In the genomic region with DNA sequence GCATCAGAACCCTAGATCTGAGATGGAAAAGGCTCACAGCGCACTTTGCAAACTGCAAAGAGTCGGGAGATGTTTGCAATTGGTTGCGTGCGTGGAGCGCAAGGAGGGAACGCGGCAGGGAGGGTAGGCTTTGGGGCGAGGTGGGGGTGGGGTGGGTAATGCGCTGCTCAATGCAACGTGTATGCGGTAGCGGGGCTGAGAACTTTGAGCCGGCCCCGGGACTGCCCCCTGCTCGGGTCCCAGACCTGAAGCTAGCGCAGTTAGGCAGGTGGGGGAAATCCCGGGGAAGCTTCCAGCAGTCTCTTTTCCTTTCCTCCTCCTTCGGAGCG, we compare ENCODE assay signal across 8 cellular contexts. TPM values are rescaled to one million over a fixed set of nuclear protein-coding genes. Genes with fewer than 3 reads are reported as not detected.
DNase-seq lines count a peak whose midpoint lies in the region; ATAC-seq and TF ChIP-seq lines count a peak whose summit lies in the region.

No MANE protein-coding gene starts in this region.

- no peak overlapping the region for H3K23ac ChIP-seq in H9 (ENCODE audit: insufficient read length, low read depth, low read length)

- H4K91ac ChIP-seq in H9 (ENCODE audit: insufficient read length, low read depth, low read length), result no peak overlapping the region

- no peaks in the 10 kb centered on the region for H3K79me2 ChIP-seq in H9 (ENCODE audit: insufficient read depth, low read length)

- no peaks in the 10 kb centered on the region for H3K36me3 ChIP-seq in CD8-positive, alpha-beta T cell (ENCODE audit: insufficient read depth, low read length)
- H3K36me3 ChIP-seq in Peyer's patch (no peaks in the 10 kb centered on the region), muscle layer of colon (ENCODE audit: insufficient read depth, low read length) (peaks cover 10% of the 10 kb centered on the region)

- DNase-seq in CD8-positive, alpha-beta T cell, result peak in 1 of 7 experiments; percentile 86
- DNase-seq in H9 (no peak), Peyer's patch (peak in 1 of 3 donors; percentile 58), MV-4-11 (lab: John Stamatoyannopoulos, UW) (no peak), NCI-H2227 treated with DMSO at 0.1 percent for 48 hours (lab: John Stamatoyannopoulos, UW) (no peak), GDM1 (lab: John Stamatoyannopoulos, UW) (no peak)
- peak; percentile 61 for DNase-seq in effector CD4-positive, alpha-beta T cell

- peaks cover 17% of the 10 kb centered on the region for H3K4me1 Mint-ChIP-seq in CD8-positive, alpha-beta T cell (ENCODE audit: low read depth)
- H3K4me1 Mint-ChIP-seq in H9, result peaks cover 26 to 56% of the 10 kb centered on the region in 2 experiments

- no peak for TF ChIP-seq CTCF in CD8-positive, alpha-beta T cell (IDR thresholded peaks at IDR 0.05)
- TF ChIP-seq CTCF in H9 (conservative IDR thresholded peaks at IDR 0.05) (no peak), Peyer's patch (IDR thresholded peaks at IDR 0.05) (no peak)

- no peaks in the 10 kb centered on the region for H3K27me3 ChIP-seq in CD8-positive, alpha-beta T cell (ENCODE audit: insufficient read depth, low read length)
- no peaks in the 10 kb centered on the region; the same call in 1 of the 2 replicates for H3K27me3 ChIP-seq in H9 (ENCODE audit: insufficient read depth, low read length)
- no peaks in the 10 kb centered on the region for H3K27me3 ChIP-seq in Peyer's patch
- no peaks in the 10 kb centered on the region for H3K27me3 ChIP-seq in muscle layer of colon (ENCODE audit: control insufficient read depth in 1 of 2, insufficient read depth in 2 of 2, low read length in 2 of 2)

- no peak overlapping the region for H4K8ac ChIP-seq in H9 (replicated peaks; ENCODE audit: insufficient read length, low read depth, low read length)

- no peaks in the 10 kb centered on the region for H3K9me3 ChIP-seq in CD8-positive, alpha-beta T cell (ENCODE audit: low read length)
- H3K9me3 ChIP-seq in H9 (ENCODE audit: control insufficient read depth, low read depth, low read length), result no peaks in the 10 kb centered on the region
- H3K9me3 ChIP-seq in Peyer's patch, result no peaks in the 10 kb centered on the region
- no peaks in the 10 kb centered on the region for H3K9me3 ChIP-seq in muscle layer of colon (ENCODE audit: low read length)

- H3K4me3 ChIP-seq in CD8-positive, alpha-beta T cell (ENCODE audit: low read depth, low read length), result peak overlapping the region; percentile 98
- H3K4me3 ChIP-seq in Peyer's patch (peak overlapping the region; percentile 36 to 78 (median 64)), muscle layer of colon (ENCODE audit: low read depth in 1 of 2, low read length in 2 of 2) (peak overlapping the region; percentile 63 to 91)

- no peak overlapping the region for H3T11ph ChIP-seq in H9 (ENCODE audit: low read length)

- H3K23me2 ChIP-seq in H9 (ENCODE audit: insufficient read length, low read depth, low read length, poor library complexity, severe bottlenecking), result peaks cover 19% of the 10 kb centered on the region

- no peak overlapping the region for H2BK5ac ChIP-seq in H9 (ENCODE audit: insufficient read length, low read length)

- no peak for TF ChIP-seq POLR2A in Peyer's patch (IDR thresholded peaks at IDR 0.05)

- H2BK120ac ChIP-seq in H9 (ENCODE audit: low read depth, low read length, poor library complexity, severe bottlenecking), result no peak overlapping the region

- intact Hi-C loops in CD8-positive, alpha-beta T cell (cut with DNase I, micrococcal nuclease), result loop anchor here (1.0 kb wide), 2 partner anchors 10 to 116 kb away; partner anchors contain the start of gene OPA3 (in 1 of the 2)

- peak overlapping the region; percentile 84 for H3K4me2 ChIP-seq in H9 (ENCODE audit: insufficient read depth, insufficient read length, low read length)

- no peak overlapping the region for H4K5ac ChIP-seq in H9 (ENCODE audit: insufficient read length, low read depth, low read length)

- H4K20me1 ChIP-seq in H9 (ENCODE audit: control insufficient read depth, insufficient read depth, insufficient read length), result no peaks in the 10 kb centered on the region

- WGBS in H9 (ENCODE audit: extremely low coverage, insufficient read length, low lambda C conversion rate), result no CpG with 5 or more reads among the region's 19 CpGs

- H3K4ac ChIP-seq in H9 (ENCODE audit: low read depth, low read length), result no peak overlapping the region; the same call in 1 of the 2 replicates

- peaks cover 20% of the 10 kb centered on the region for H3K36me3 Mint-ChIP-seq in CD8-positive, alpha-beta T cell
- peaks cover 0 to 11% (median 0%) of the 10 kb centered on the region in 3 experiments; a peak in 1 of 7 replicates for H3K36me3 Mint-ChIP-seq in H9 (ENCODE audit: insufficient read depth in 1 of 3, low read depth in 3 of 3)

- no peaks in the 10 kb centered on the region for H3K9me3 Mint-ChIP-seq in CD8-positive, alpha-beta T cell
- no peaks in the 10 kb centered on the region; a peak in 1 of 5 replicates for H3K9me3 Mint-ChIP-seq in H9

- POLR2A ChIA-PET in CD8-positive, alpha-beta T cell (lab: Charles Lee), result interaction anchor here (1.1 to 3.6 kb wide), 10 partner anchors 9 to 224 kb away, joined by 3 to 51 read pairs (median 8); partner anchors contain the start of gene QPCTL

- no peak overlapping the region for H2AFZ ChIP-seq in H9 (ENCODE audit: low read length)

- peak overlapping the region; percentile 98 for H3K27ac Mint-ChIP-seq in CD8-positive, alpha-beta T cell
- H3K27ac Mint-ChIP-seq in H9, result peak overlapping the region in 2 of 3 experiments; percentile 81 to 98; a peak in 3 of 7 replicates

- peak overlapping the region; percentile 89 for H3K18ac ChIP-seq in H9 (ENCODE audit: insufficient read length, low read depth, low read length)

- H3K27ac ChIP-seq in CD8-positive, alpha-beta T cell (ENCODE audit: low read depth, low read length), result peak overlapping the region; percentile 100
- H3K27ac ChIP-seq in H9 (ENCODE audit: insufficient read length, low read depth, low read length), result no peak overlapping the region
- H3K27ac ChIP-seq in Peyer's patch, result peak overlapping the region; percentile 86 to 96 (median 94)
- peak overlapping the region; percentile 73 for H3K27ac ChIP-seq in muscle layer of colon (ENCODE audit: low read depth, low read length)

- H3K4me3 Mint-ChIP-seq in CD8-positive, alpha-beta T cell, result peak overlapping the region; percentile 93
- H3K4me3 Mint-ChIP-seq in H9, result peak overlapping the region; percentile 80 to 92

- peak overlapping the region; percentile 37 for H3K9ac ChIP-seq in H9 (ENCODE audit: extremely low read depth, insufficient read length, low read length)
- H3K9ac ChIP-seq in muscle layer of colon (ENCODE audit: low read length), result peak overlapping the region; percentile 89

- H3K27me3 Mint-ChIP-seq in CD8-positive, alpha-beta T cell (ENCODE audit: low read depth), result peaks cover 15% of the 10 kb centered on the region
- peaks cover 26% of the 10 kb centered on the region for H3K27me3 Mint-ChIP-seq in H9 (ENCODE audit: low read depth)

- H2BK12ac ChIP-seq in H9 (ENCODE audit: insufficient read length, low read depth, low read length), result no peak overlapping the region

- H2BK20ac ChIP-seq in H9 (ENCODE audit: low read depth, low read length, poor library complexity, severe bottlenecking), result no peak overlapping the region

- no peak overlapping the region for H2AK5ac ChIP-seq in H9 (ENCODE audit: insufficient read length, low read length)

- no peak overlapping the region for H2BK15ac ChIP-seq in H9 (ENCODE audit: low read depth, low read length)

- peaks cover 16% of the 10 kb centered on the region for H3K4me1 ChIP-seq in CD8-positive, alpha-beta T cell (ENCODE audit: insufficient read depth, low read length)
- H3K4me1 ChIP-seq in H9 (ENCODE audit: insufficient read depth, low read length), result no peaks in the 10 kb centered on the region
- peaks cover 0 to 22% (median 12%) of the 10 kb centered on the region in 4 donors for H3K4me1 ChIP-seq in Peyer's patch
- H3K4me1 ChIP-seq in muscle layer of colon (ENCODE audit: insufficient read depth, low read length), result peaks cover 24% of the 10 kb centered on the region

- peak; percentile 41 for ATAC-seq in CD8-positive, alpha-beta T cell

- peak overlapping the region; percentile 89; the same call in 1 of the 2 replicates for H3K14ac ChIP-seq in H9 (ENCODE audit: insufficient read depth, low read length)

- H3K56ac ChIP-seq in H9 (ENCODE audit: insufficient read length, low read depth, low read length), result no peak overlapping the region

- H3K79me1 ChIP-seq in H9 (ENCODE audit: insufficient read depth, low read depth, low read length, poor library complexity, severe bottlenecking), result no peaks in the 10 kb centered on the region

- CTCF ChIA-PET in CD8-positive, alpha-beta T cell (lab: Charles Lee), result interaction anchor here (1.5 to 4.8 kb wide), 5 partner anchors 9 to 28 kb away, joined by 6 to 53 read pairs (median 14); no protein-coding TSS in a partner anchor

RNA-seq across cellular contexts. Expression of gene FOSB, which starts 1.0 kb away (rescaled TPM):
- 100 to 1,000 TPM; 625 to 631 TPM for total RNA-seq in CD8-positive, alpha-beta T cell
- total RNA-seq in H9 (2021) (1.7 and 2.5 TPM in 2 replicates), Peyer's patch (10 to 100 TPM in 2 of 4 donors, 1 to 10 TPM in 1, under 1 TPM in 1; 0.85 to 56.1 (median 9.6) TPM)

RNA-seq across cellular contexts. Expression of gene RTN2, which starts 28.1 kb away (rescaled TPM):
- total RNA-seq in CD8-positive, alpha-beta T cell, result 1 to 10 TPM in 1 of 2 experiments, under 1 TPM in 1; 0.64 to 1.3 TPM
- total RNA-seq in H9 (2021) (18.9 and 20.1 TPM in 2 replicates), Peyer's patch (10 to 100 TPM in 1 of 4 donors, 1 to 10 TPM in 2, under 1 TPM in 1; 0.53 to 42.1 (median 4.3) TPM)

RNA-seq across cellular contexts. Expression of gene PPM1N, which starts 29.5 kb away (rescaled TPM):
- total RNA-seq in CD8-positive, alpha-beta T cell, result 1 to 10 TPM; 5.6 to 8.0 TPM
- total RNA-seq in H9 (2021) (7.7 and 8.1 TPM in 2 replicates), Peyer's patch (1 to 10 TPM in 2 of 4 donors, not detected in 2; 1.5 to 1.7 TPM)

RNA-seq across cellular contexts. Expression of gene VASP, which starts 38.5 kb away (rescaled TPM):
- 10 to 100 TPM; 45.6 to 51.6 TPM for total RNA-seq in CD8-positive, alpha-beta T cell
- total RNA-seq in H9 (2021) (157 and 162 TPM in 2 replicates), Peyer's patch (100 to 1,000 TPM in 3 of 4 donors, 10 to 100 TPM in 1; 81.7 to 123 (median 112) TPM)

RNA-seq across cellular contexts. Expression of gene ERCC1, which starts 45.0 kb away (rescaled TPM):
- 10 to 100 TPM; 28.7 to 31.5 TPM for total RNA-seq in CD8-positive, alpha-beta T cell
- total RNA-seq in H9 (2021) (62.4 and 66.7 TPM in 2 replicates), Peyer's patch (10 to 100 TPM; 39.9 to 69.3 (median 52.5) TPM)

Comparison
In these comparisons a context has a peak if more than half of its experiments do, and no peak if none do; other contexts are left out.
1. RNA of gene FOSB, which starts 1.0 kb away (total RNA-seq): 625 to 631 TPM in CD8-positive, alpha-beta T cell; 0.85 to 56.1 TPM in Peyer's patch and 1.7 to 2.5 TPM in H9; every median in the first group is over 10 times any median in the second.
2. Peak in every context shown above with its lines, with median percentiles within 50 percentile points of each other: H3K4me3 ChIP-seq.